In genomic region chr1:20312818-20313217, GRCh38 we compare ENCODE assay signal across 10 cellular contexts. TPM values are rescaled to one million over a fixed set of nuclear protein-coding genes. Genes with fewer than 3 reads are reported as not detected.
"Had no signal": no experiment of that assay in that cellular context is flagged by ENCODE, and none has a peak within 500 bp of the region (broad histone marks: within the 10 kb centered on the region; RNA-seq: fewer than 3 reads in every experiment).

No MANE protein-coding gene starts in this region.

- FAIRE-seq: HTR-8/SVneo, K562 had no signal

- H3K9ac ChIP-seq: KMS-11 had no signal

- DNase-seq: IMR-90, KBM-7, KG1 had no signal

- H3K27ac ChIP-seq: HL-60, KMS-11 had no signal

- H3K4me2 ChIP-seq: KMS-11 had no signal

- H3K4me3 ChIP-seq: K562 had no signal

- ATAC-seq: K562 had no signal

RNA-seq across cellular contexts. Expression of gene VWA5B1, which starts 22.1 kb away (rescaled TPM):
- total RNA-seq: HT-29, HT1080, IMR-90, K562 had no signal
- polyA plus RNA-seq: IgD-negative memory B cell, IMR-90, K562 had no signal
